In the genomic region with DNA sequence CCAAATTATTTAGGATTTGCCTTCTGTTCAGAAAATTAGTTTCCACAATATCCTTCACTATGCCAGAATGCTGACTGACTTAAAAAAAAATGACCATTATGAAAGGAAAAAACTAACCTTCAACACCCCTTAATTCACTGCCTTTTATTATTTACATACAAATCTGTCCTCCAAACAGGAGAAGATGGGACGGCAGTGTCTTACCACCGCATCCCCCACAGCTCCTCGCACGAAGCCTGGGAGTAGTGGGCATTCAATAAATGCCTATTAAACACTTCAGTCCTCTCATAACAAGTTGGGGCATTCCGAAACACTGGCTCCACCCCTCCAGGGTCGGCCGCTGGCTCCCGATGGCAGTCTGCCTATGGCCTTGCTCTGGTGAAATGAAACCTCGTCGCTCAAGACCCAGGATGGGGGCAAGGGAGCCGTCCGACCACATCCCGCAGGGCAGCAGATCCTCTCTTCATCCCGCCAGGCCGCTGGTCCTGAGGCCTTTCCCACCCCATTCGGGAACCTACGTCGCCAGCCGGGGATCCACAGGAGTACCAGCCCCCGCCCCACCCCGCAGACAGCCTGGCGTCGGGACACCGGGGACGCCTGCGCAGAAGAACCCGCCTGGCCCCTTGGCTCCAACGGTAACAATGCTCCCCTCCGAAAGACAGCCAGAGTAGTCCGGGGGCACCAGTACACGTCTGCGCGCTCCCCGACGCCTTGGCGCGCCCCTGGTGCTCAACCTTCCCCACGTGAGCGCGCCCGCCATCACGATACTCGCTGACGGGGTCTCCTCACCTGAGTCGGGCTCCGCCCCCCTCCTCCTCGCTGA, we compare ENCODE assay signal across 8 cellular contexts. TPM values are rescaled to one million over a fixed set of nuclear protein-coding genes. Genes with fewer than 3 reads are reported as not detected.
DNase-seq lines count a peak whose midpoint lies in the region; ATAC-seq and TF ChIP-seq lines count a peak whose summit lies in the region.

No MANE protein-coding gene starts in this region.

- intact Hi-C loops in Panc1 (cut with micrococcal nuclease; ENCODE audit: unreplicated experiment) (no loop called here), ovary (cut with DNase I) (loop anchor here in 1 of 4 donors (5.0 to 10.0 kb wide), 2 partner anchors 37 to 1710 kb away; a partner anchor contains a TSS), vagina (cut with DNase I) (no loop called here)

- in situ Hi-C loops in Panc1 (cut with HindIII; ENCODE audit: low pct_unique_long_range_greater_than_20kb, low sequenced_read_pairs): no loop called here

- no TSS peak for BruUV-seq in Panc1 (replicated peaks; lab: Mats Ljungman, UMichigan)

- no peak for TF ChIP-seq POLR2A in ovary (IDR thresholded peaks at IDR 0.05)
- no peak for TF ChIP-seq POLR2A in vagina (IDR thresholded peaks at IDR 0.05)

- POLR2A ChIA-PET in Panc1 (lab: Charles Lee): interaction anchor here (0.5 to 1.9 kb wide), 6 partner anchors 8 to 431 kb away, joined by 3 to 20 read pairs (median 8); a partner anchor contains a TSS

- no peaks in the 10 kb centered on the region for H3K9me3 ChIP-seq in Panc1 (ENCODE audit: control insufficient read depth, insufficient read depth, low read depth, low read length)
- H3K9me3 ChIP-seq in ovary: no peaks in the 10 kb centered on the region
- no peaks in the 10 kb centered on the region for H3K9me3 ChIP-seq in vagina

- TF ChIP-seq EP300 in ovary (IDR thresholded peaks at IDR 0.05): no peak

- CTCF ChIA-PET in Panc1 (lab: Charles Lee): no interaction called here

- H3K36me3 ChIP-seq in Panc1 (ENCODE audit: control insufficient read depth, insufficient read depth, low read length) (no peaks in the 10 kb centered on the region; the same call in none of the 2 replicates), ovary (no peaks in the 10 kb centered on the region), vagina (no peaks in the 10 kb centered on the region)

- H3K4me3 ChIP-seq in Panc1 (ENCODE audit: low read depth in 2 of 2, low read length in 2 of 2): peak overlapping the region; percentile 80 to 81
- peak overlapping the region; percentile 95 for H3K4me3 ChIP-seq in ovary
- H3K4me3 ChIP-seq in vagina: peak overlapping the region; percentile 85 to 99

- TF ChIP-seq CTCF in Panc1 (IDR thresholded peaks at IDR 0.05) (no peak), ovary (IDR thresholded peaks at IDR 0.05) (no peak), vagina (IDR thresholded peaks at IDR 0.05) (no peak)

- ATAC-seq in GM19328 (IDR thresholded peaks at IDR 0.05; ENCODE audit: unreplicated experiment): peak; percentile 32
- ATAC-seq in HG03439 (IDR thresholded peaks at IDR 0.05; ENCODE audit: unreplicated experiment): peak; percentile 43
- peak; percentile 66 for ATAC-seq in Panc1

- H3K4me1 ChIP-seq in Panc1 (ENCODE audit: control insufficient read depth, insufficient read depth, low read length) (peaks cover 15% of the 10 kb centered on the region), ovary (ENCODE audit: insufficient read depth) (peaks cover 4% of the 10 kb centered on the region), vagina (peaks cover 51% of the 10 kb centered on the region)

- H3K27ac ChIP-seq in Panc1 (ENCODE audit: low read length): peak overlapping the region; percentile 98
- peak overlapping the region; percentile 94 to 97 for H3K27ac ChIP-seq in ovary
- H3K27ac ChIP-seq in vagina: peak overlapping the region; percentile 97

- 0% methylated on average over 35 to 47 of the region's 47 CpGs for WGBS in ovary, 3 donors

- H3K27me3 ChIP-seq in Panc1 (ENCODE audit: control insufficient read depth, insufficient read depth, low read length) (no peaks in the 10 kb centered on the region), ovary (no peaks in the 10 kb centered on the region), vagina (no peaks in the 10 kb centered on the region)

- DNase-seq in COLO668 (lab: John Stamatoyannopoulos, UW; ENCODE audit: unreplicated experiment): peak; percentile 89
- peak; percentile 48 for DNase-seq in Panc1 (ENCODE audit: low read depth, low spot score)
- peak; percentile 88 for DNase-seq in activated naive CD4-positive, alpha-beta T cell treated with anti-CD3 and anti-CD28 coated beads, Interleukin-2, amount 50 U/mL, for 16 hours
- peak; percentile 29 for DNase-seq in glomerular endothelial cell (ENCODE audit: extremely low read depth, low read depth, low spot score)
- DNase-seq in ovary: peak in 2 of 5 donors; percentile 76 to 77
- peak in 1 of 2 donors; percentile 94 for DNase-seq in vagina (ENCODE audit: extremely low spot score in 2 of 2)

RNA-seq across cellular contexts. Expression of a gene that starts 0.6 kb away (rescaled TPM):
- total RNA-seq in Panc1 (2021; ENCODE audit: unreplicated experiment): 30.6 TPM
- polyA plus RNA-seq in Panc1 (2012; ENCODE audit: insufficient read length): 17.1 TPM
- total RNA-seq in glomerular endothelial cell: 6.7 and 12.7 TPM in 2 replicates
- 10 to 100 TPM; 10.2 to 13.7 (median 11.8) TPM for total RNA-seq in ovary
- 10 to 100 TPM in 1 of 2 donors, 1 to 10 TPM in 1; 7.4 to 12.4 TPM for polyA plus RNA-seq in ovary
- total RNA-seq in vagina: 17.9 TPM

RNA-seq across cellular contexts. Expression of a gene that starts 21.1 kb away (rescaled TPM):
- 93.8 TPM for total RNA-seq in Panc1 (2021; ENCODE audit: unreplicated experiment)
- polyA plus RNA-seq in Panc1 (2012; ENCODE audit: insufficient read length): 56.8 TPM
- 12.3 and 14.8 TPM in 2 replicates for total RNA-seq in glomerular endothelial cell
- total RNA-seq in ovary: 10 to 100 TPM; 26.3 to 45.8 (median 38.0) TPM
- polyA plus RNA-seq in ovary: 10 to 100 TPM; 41.8 to 48.9 TPM
- total RNA-seq in vagina: 12.3 TPM

RNA-seq across cellular contexts. Expression of a gene that starts 42.1 kb away (rescaled TPM):
- total RNA-seq in Panc1 (2021; ENCODE audit: unreplicated experiment): 238 TPM
- polyA plus RNA-seq in Panc1 (2012; ENCODE audit: insufficient read length): 439 TPM
- 178 and 212 TPM in 2 replicates for total RNA-seq in glomerular endothelial cell
- total RNA-seq in ovary: 100 to 1,000 TPM in 3 of 7 donors, 10 to 100 TPM in 4; 87.5 to 138 (median 91.3) TPM
- polyA plus RNA-seq in ovary: 100 to 1,000 TPM in 1 of 2 donors, 10 to 100 TPM in 1; 93.2 to 104 TPM
- 134 TPM for total RNA-seq in vagina
